Comparison of ENCODE assay signal across 36 cellular contexts in genomic region chr14:23728791-23729190, GRCh38.
DNase-seq lines count a peak whose midpoint lies in the region; ATAC-seq, FAIRE-seq and TF ChIP-seq lines count a peak whose summit lies in the region.
"Had no signal": no experiment of that assay in that cellular context is flagged by ENCODE, and none has a peak within 500 bp of the region (broad histone marks: within the 10 kb centered on the region; RNA-seq: fewer than 3 reads in every experiment).

No MANE protein-coding gene starts in this region.

- peak overlapping the region; percentile 29 for H4K91ac ChIP-seq in H9 (ENCODE audit: insufficient read length, low read depth, low read length)
- H4K91ac ChIP-seq in IMR-90 (ENCODE audit: insufficient read depth, low read depth, low read length) = no peak overlapping the region

- H3K9me1 ChIP-seq in IMR-90 (ENCODE audit: insufficient read depth, low read length) = no peaks in the 10 kb centered on the region

- H2AK5ac ChIP-seq in H9 (ENCODE audit: insufficient read length, low read length) (no peak overlapping the region), IMR-90 (ENCODE audit: low read depth, low read length) (no peak overlapping the region)

- TF ChIP-seq CTCF in HepG2 (CRISPR knock-in tag; IDR thresholded peaks at IDR 0.05) (no peak), right lobe of liver (IDR thresholded peaks at IDR 0.05) (no peak), H9 (conservative IDR thresholded peaks at IDR 0.05) (no peak), IMR-90 (conservative IDR thresholded peaks at IDR 0.05; ENCODE audit: low read depth, low read length) (no peak), osteoblast (IDR thresholded peaks at IDR 0.05; ENCODE audit: extremely low read depth, low read depth, low read length) (no peak), D721Med (IDR thresholded peaks at IDR 0.05; ENCODE audit: insufficient read depth, missing control alignments) (no peak), prostate gland (IDR thresholded peaks at IDR 0.05) (no peak)

- POLR2A ChIA-PET in HepG2 (lab: Yijun Ruan, JAX) (interaction anchor here (0.7 kb wide), 1 partner anchor 140 kb away, joined by 4 read pairs; no protein-coding TSS in a partner anchor), IMR-90 (lab: Charles Lee; ENCODE audit: unreplicated experiment) (no interaction called here)

- H4K20me1 ChIP-seq in HepG2 (ENCODE audit: insufficient read depth, low read length) (no peaks in the 10 kb centered on the region), H9 (ENCODE audit: control insufficient read depth, insufficient read depth, insufficient read length) (no peaks in the 10 kb centered on the region), IMR-90 (ENCODE audit: insufficient read depth, low read length) (no peaks in the 10 kb centered on the region), osteoblast (ENCODE audit: insufficient read depth, low read length) (no peaks in the 10 kb centered on the region)
- H4K20me1 ChIP-seq: BLaER1; BLaER1 treated with 17β-estradiol and CSF1 and Interleukin-3, amounts not matched to agents 10 nM and 100 nM had no signal

- H3K4me1 ChIP-seq in HepG2 (ENCODE audit: insufficient read depth, low read length) (peaks cover 6% of the 10 kb centered on the region), right lobe of liver (no peaks in the 10 kb centered on the region), H9 (ENCODE audit: insufficient read depth, low read length) (no peaks in the 10 kb centered on the region), IMR-90 (ENCODE audit: control insufficient read depth, insufficient read depth, low read length) (no peaks in the 10 kb centered on the region), osteoblast (ENCODE audit: insufficient read depth, low read length) (no peaks in the 10 kb centered on the region), prostate gland (replicated peaks) (no peaks in the 10 kb centered on the region)
- H3K4me1 ChIP-seq: A549; BE2C; BLaER1; BLaER1 treated with 17β-estradiol and CSF1 and Interleukin-3, amounts not matched to agents 10 nM and 100 nM; Caco-2 had no signal

- H2BK120ac ChIP-seq in H9 (ENCODE audit: low read depth, low read length, poor library complexity, severe bottlenecking) (no peak overlapping the region), IMR-90 (ENCODE audit: low read depth, low read length) (no peak overlapping the region)

- no peak overlapping the region for H3K18ac ChIP-seq in H9 (ENCODE audit: insufficient read length, low read depth, low read length)
- no peak overlapping the region for H3K18ac ChIP-seq in IMR-90 (ENCODE audit: low read depth, low read length)

- H3K36me3 ChIP-seq in HepG2 (replicated peaks in 1 of 2; ENCODE audit: control insufficient read depth in 1 of 2, insufficient read depth in 2 of 2, low read length in 2 of 2) = no peaks in the 10 kb centered on the region
- H3K36me3 ChIP-seq in right lobe of liver = no peaks in the 10 kb centered on the region
- H3K36me3 ChIP-seq in IMR-90 (ENCODE audit: control insufficient read depth, insufficient read depth, low read length) = no peaks in the 10 kb centered on the region
- H3K36me3 ChIP-seq in osteoblast (ENCODE audit: insufficient read depth, low read length) = no peaks in the 10 kb centered on the region
- H3K36me3 ChIP-seq in prostate gland = no peaks in the 10 kb centered on the region
- H3K36me3 ChIP-seq: BE2C; BLaER1; BLaER1 treated with 17β-estradiol and CSF1 and Interleukin-3, amounts not matched to agents 10 nM and 100 nM had no signal

- H3K9ac ChIP-seq in HepG2 (ENCODE audit: insufficient read depth, low read depth, low read length) = no peak overlapping the region
- H3K9ac ChIP-seq in H9 (ENCODE audit: extremely low read depth, insufficient read length, low read length) = no peak overlapping the region
- no peak overlapping the region for H3K9ac ChIP-seq in IMR-90 (ENCODE audit: low read depth, low read length)
- H3K9ac ChIP-seq: BLaER1; BLaER1 treated with 17β-estradiol and CSF1 and Interleukin-3, amounts not matched to agents 10 nM and 100 nM had no signal

- no peaks in the 10 kb centered on the region; a peak in 1 of 5 replicates for H3K27me3 ChIP-seq in HepG2 (ENCODE audit: control insufficient read depth in 1 of 2, insufficient read depth in 2 of 2, low read length in 2 of 2)
- H3K27me3 ChIP-seq in right lobe of liver = no peaks in the 10 kb centered on the region
- no peaks in the 10 kb centered on the region for H3K27me3 ChIP-seq in H9 (ENCODE audit: insufficient read depth, low read length)
- H3K27me3 ChIP-seq in IMR-90 (ENCODE audit: control insufficient read depth, insufficient read depth, low read length) = no peaks in the 10 kb centered on the region
- no peaks in the 10 kb centered on the region for H3K27me3 ChIP-seq in osteoblast (ENCODE audit: insufficient read depth, low read length)
- H3K27me3 ChIP-seq in prostate gland (replicated peaks; ENCODE audit: insufficient read depth) = no peaks in the 10 kb centered on the region
- H3K27me3 ChIP-seq: BE2C; BLaER1; BLaER1 treated with 17β-estradiol and CSF1 and Interleukin-3, amounts not matched to agents 10 nM and 100 nM had no signal

- ATAC-seq in HepG2 = no peak
- ATAC-seq in right lobe of liver = no peak
- no peak for ATAC-seq in IMR-90 (ENCODE audit: low read depth)
- ATAC-seq: A549; CD8-positive, alpha-beta T cell had no signal

- TF ChIP-seq POLR2A in HepG2 (IDR thresholded peaks at IDR 0.05; ENCODE audit: insufficient read depth in 1 of 2, low read depth in 2 of 2, low read length in 2 of 2) = no peak
- no peak for TF ChIP-seq POLR2A in right lobe of liver (IDR thresholded peaks at IDR 0.05)
- no peak for TF ChIP-seq POLR2A in IMR-90 (IDR thresholded peaks at IDR 0.05; ENCODE audit: low read depth, low read length)
- no peak for TF ChIP-seq POLR2A in prostate gland (IDR thresholded peaks at IDR 0.05)

- DNase-seq in HepG2 (ENCODE audit: low spot score) (no peak), right lobe of liver (no peak), H9 (no peak), IMR-90 (no peak), osteoblast (ENCODE audit: insufficient read length, low spot score, missing footprints) (peak; percentile 22), SHP77 (lab: John Stamatoyannopoulos, UW) (no peak), D721Med (ENCODE audit: insufficient read length, low spot score) (no peak), prostate gland (ENCODE audit: low spot score) (no peak)
- DNase-seq: 8988T; ACHN; AML-193; BE2C; C1 segment of cervical spinal cord; Caco-2; Calu3; CD4-positive, alpha-beta memory T cell; CD4-positive, alpha-beta T cell; CD4-positive, CD25-positive, alpha-beta regulatory T cell; CD8-positive, alpha-beta memory T cell; CD8-positive, alpha-beta T cell; COR-L47; DMS 273 treated with DMSO at 0.1 percent for 48 hours; DMS153; DMS53; DMS79; DMS79 treated with DMSO at 0.1 percent for 48 hours; DND-41; EL had no signal

- no peak overlapping the region for H3K27ac ChIP-seq in HepG2 (ENCODE audit: extremely low read length, insufficient read depth, low read length)
- no peak overlapping the region for H3K27ac ChIP-seq in right lobe of liver
- H3K27ac ChIP-seq in H9 (ENCODE audit: insufficient read length, low read depth, low read length) = no peak overlapping the region
- H3K27ac ChIP-seq in IMR-90 (ENCODE audit: insufficient read depth, low read length) = no peak overlapping the region
- H3K27ac ChIP-seq in osteoblast (ENCODE audit: low read depth, low read length) = no peak overlapping the region
- H3K27ac ChIP-seq in prostate gland = no peak overlapping the region
- H3K27ac ChIP-seq: 22Rv1; A549; BLaER1; BLaER1 treated with 17β-estradiol and CSF1 and Interleukin-3, amounts not matched to agents 10 nM and 100 nM; C4-2B had no signal

- no peaks in the 10 kb centered on the region for H3K23me2 ChIP-seq in H9 (ENCODE audit: insufficient read length, low read depth, low read length, poor library complexity, severe bottlenecking)

- H4K5ac ChIP-seq in H9 (ENCODE audit: insufficient read length, low read depth, low read length) = no peak overlapping the region
- no peak overlapping the region for H4K5ac ChIP-seq in IMR-90 (ENCODE audit: low read depth, low read length)

- H3K4me3 Mint-ChIP-seq in H9 = no peak overlapping the region
- H3K4me3 Mint-ChIP-seq: B cell; CD14-positive monocyte; CD4-positive, alpha-beta memory T cell; CD4-positive, alpha-beta T cell; CD4-positive, CD25-positive, alpha-beta regulatory T cell; CD8-positive, alpha-beta memory T cell; CD8-positive, alpha-beta T cell had no signal

- H3K27me3 Mint-ChIP-seq in H9 (ENCODE audit: low read depth) = peaks cover 3% of the 10 kb centered on the region

- TF ChIP-seq EP300 in HepG2 (IDR thresholded peaks at IDR 0.05; ENCODE audit: low read depth in 2 of 2, low read length in 2 of 2) = no peak
- TF ChIP-seq EP300 in HepG2 (CRISPR knock-in tag; IDR thresholded peaks at IDR 0.05; ENCODE audit: borderline replicate concordance) = no peak

- FAIRE-seq in HepG2 (lab: Jason Lieb, UNC) = no peak
- FAIRE-seq in D721Med (lab: Jason Lieb, UNC) = no peak
- FAIRE-seq: A204.1, A549 had no signal

- H3K14ac ChIP-seq in H9 (ENCODE audit: insufficient read depth, low read length) (no peak overlapping the region), IMR-90 (replicated peaks; ENCODE audit: low read depth, low read length) (no peak overlapping the region)

- TF ChIP-seq RAD21 in HepG2 (CRISPR knock-in tag; IDR thresholded peaks at IDR 0.05) (no peak), IMR-90 (IDR thresholded peaks at IDR 0.05; ENCODE audit: low read length) (no peak)

- no peak overlapping the region for H3T11ph ChIP-seq in H9 (ENCODE audit: low read length)

- H4K8ac ChIP-seq in H9 (replicated peaks; ENCODE audit: insufficient read length, low read depth, low read length) (no peak overlapping the region), IMR-90 (ENCODE audit: low read depth in 2 of 2, low read length in 2 of 2) (no peak overlapping the region)

- intact Hi-C loops in HepG2 (cut with micrococcal nuclease; ENCODE audit: unreplicated experiment) (loop anchor here (10.0 kb wide), 1 partner anchor 306 kb away; no protein-coding TSS in a partner anchor), right lobe of liver (cut with DNase I) (no loop called here), IMR-90 (cut with micrococcal nuclease) (no loop called here), prostate gland (cut with DNase I) (loop anchor here (10.0 kb wide), 1 partner anchor 206 kb away; no protein-coding TSS in a partner anchor)

- in situ Hi-C loops in HepG2 (cut with HindIII; ENCODE audit: extremely low pct_ligation_motif_present, low pct_unique_long_range_greater_than_20kb) (loop anchor here (5.0 kb wide), 1 partner anchor 184 kb away; no protein-coding TSS in a partner anchor), IMR-90 (cut with MboI; ENCODE audit: low sequenced_read_pairs) (loop anchor here (5.0 kb wide), 1 partner anchor 184 kb away; no protein-coding TSS in a partner anchor)

- no peak overlapping the region for H3K56ac ChIP-seq in H9 (ENCODE audit: insufficient read length, low read depth, low read length)
- H3K56ac ChIP-seq in IMR-90 (ENCODE audit: extremely low read depth, insufficient read depth, low read length) = no peak overlapping the region

- H3K4me1 Mint-ChIP-seq in H9 = no peaks in the 10 kb centered on the region
- H3K4me1 Mint-ChIP-seq: B cell; CD14-positive monocyte; CD4-positive, alpha-beta memory T cell; CD4-positive, CD25-positive, alpha-beta regulatory T cell; CD8-positive, alpha-beta memory T cell had no signal

- no peak overlapping the region for H3K4me2 ChIP-seq in HepG2 (ENCODE audit: low read depth, low read length)
- H3K4me2 ChIP-seq in H9 (ENCODE audit: insufficient read depth, insufficient read length, low read length) = no peak overlapping the region
- no peak overlapping the region for H3K4me2 ChIP-seq in IMR-90 (ENCODE audit: low read depth, low read length)
- no peak overlapping the region for H3K4me2 ChIP-seq in osteoblast (ENCODE audit: insufficient read depth, low read length)
- H3K4me2 ChIP-seq: A549; BLaER1; BLaER1 treated with 17β-estradiol and CSF1 and Interleukin-3, amounts not matched to agents 10 nM and 100 nM had no signal

- H3K9me3 ChIP-seq in HepG2 (ENCODE audit: low read length) (no peaks in the 10 kb centered on the region), right lobe of liver (no peaks in the 10 kb centered on the region), H9 (ENCODE audit: control insufficient read depth, low read depth, low read length) (no peaks in the 10 kb centered on the region), IMR-90 (ENCODE audit: control insufficient read depth, insufficient read depth, low read length) (no peaks in the 10 kb centered on the region), osteoblast (ENCODE audit: low read depth, low read length) (no peaks in the 10 kb centered on the region), prostate gland (no peaks in the 10 kb centered on the region)
- H3K9me3 ChIP-seq: A549, BE2C, BLaER1, Caco-2 had no signal

- no peak overlapping the region for H2BK12ac ChIP-seq in H9 (ENCODE audit: insufficient read length, low read depth, low read length)

- dilution Hi-C loops in IMR-90 (cut with HindIII; ENCODE audit: low sequenced_read_pairs, unreplicated experiment) = no loop called here

- no TSS peak for BruUV-seq in HepG2 (replicated peaks; lab: Mats Ljungman, UMichigan)
- no TSS peak for BruUV-seq in IMR-90 (replicated peaks; lab: Mats Ljungman, UMichigan)

- H2BK20ac ChIP-seq in H9 (ENCODE audit: low read depth, low read length, poor library complexity, severe bottlenecking) = no peak overlapping the region
- no peak overlapping the region for H2BK20ac ChIP-seq in IMR-90 (ENCODE audit: low read depth, low read length)

- H2AFZ ChIP-seq in HepG2 (ENCODE audit: low read length) (no peak overlapping the region), H9 (ENCODE audit: low read length) (no peak overlapping the region), IMR-90 (replicated peaks; ENCODE audit: low read length, poor library complexity) (peak overlapping the region; percentile 5), osteoblast (ENCODE audit: low read length) (no peak overlapping the region)

- WGBS in HepG2 (ENCODE audit: low lambda C conversion rate) = 27% methylated on average over 4 of the region's 4 CpGs
- WGBS in right lobe of liver (ENCODE audit: insufficient coverage, low coverage, low lambda C conversion rate, missing lambda C conversion rate) = 39% methylated on average over 2 of the region's 4 CpGs
- no CpG with 5 or more reads among the region's 4 CpGs for WGBS in H9 (ENCODE audit: extremely low coverage, insufficient read length, low lambda C conversion rate)
- WGBS in IMR-90 (ENCODE audit: extremely low coverage in 2 of 2, insufficient read length in 1 of 2), 2 experiments = no CpG with 5 or more reads among the region's 4 CpGs
- 86% methylated on average over 4 of the region's 4 CpGs for WGBS in prostate gland

- H2BK5ac ChIP-seq in H9 (ENCODE audit: insufficient read length, low read length) (no peak overlapping the region), IMR-90 (ENCODE audit: low read depth, low read length, poor library complexity, severe bottlenecking) (no peak overlapping the region)

- H3K4me3 ChIP-seq in HepG2 (replicated peaks in 1 of 3; ENCODE audit: insufficient read depth in 1 of 3, low read depth in 2 of 3, low read length in 3 of 3) = no peak overlapping the region
- no peak overlapping the region for H3K4me3 ChIP-seq in right lobe of liver
- no peak overlapping the region for H3K4me3 ChIP-seq in IMR-90 (ENCODE audit: insufficient read depth, low read depth, low read length)
- no peak overlapping the region for H3K4me3 ChIP-seq in osteoblast (ENCODE audit: insufficient read depth, low read length)
- H3K4me3 ChIP-seq in prostate gland = no peak overlapping the region
- H3K4me3 ChIP-seq: A549; BLaER1; BLaER1 treated with 17β-estradiol and CSF1 and Interleukin-3, amounts not matched to agents 10 nM and 100 nM had no signal

- H3K79me2 ChIP-seq in HepG2 (ENCODE audit: insufficient read depth, low read length) (no peaks in the 10 kb centered on the region), H9 (ENCODE audit: insufficient read depth, low read length) (no peaks in the 10 kb centered on the region), osteoblast (ENCODE audit: insufficient read depth, low read length) (no peaks in the 10 kb centered on the region)

- H2BK15ac ChIP-seq in H9 (ENCODE audit: low read depth, low read length) (no peak overlapping the region), IMR-90 (ENCODE audit: low read depth, low read length) (no peak overlapping the region)

- H3K23ac ChIP-seq in H9 (ENCODE audit: insufficient read length, low read depth, low read length) (no peak overlapping the region), IMR-90 (ENCODE audit: low read depth, low read length) (no peak overlapping the region)

- CTCF ChIA-PET in HepG2 (lab: Yijun Ruan, JAX; ENCODE audit: low intra/inter-chr PET ratio, low total read pairs) (interaction anchor here (2.9 to 4.6 kb wide), 2 partner anchors 181 to 201 kb away, joined by 46 to 72 read pairs; no protein-coding TSS in a partner anchor), IMR-90 (lab: Yijun Ruan, JAX) (no interaction called here)

- no peak overlapping the region for H2AK9ac ChIP-seq in IMR-90 (replicated peaks; ENCODE audit: low read depth, low read length, poor library complexity)

- H3K4ac ChIP-seq in H9 (ENCODE audit: low read depth, low read length) = no peak overlapping the region
- H3K4ac ChIP-seq in IMR-90 (ENCODE audit: low read depth, low read length) = no peak overlapping the region

- H3K27ac Mint-ChIP-seq in H9 = no peak overlapping the region
- H3K27ac Mint-ChIP-seq: B cell; CD4-positive, alpha-beta memory T cell; CD4-positive, alpha-beta T cell; CD4-positive, CD25-positive, alpha-beta regulatory T cell; CD8-positive, alpha-beta memory T cell; CD8-positive, alpha-beta T cell had no signal

- no peaks in the 10 kb centered on the region for H3K36me3 Mint-ChIP-seq in H9 (ENCODE audit: insufficient read depth in 1 of 3, low read depth in 3 of 3)
- H3K36me3 Mint-ChIP-seq: CD14-positive monocyte; CD4-positive, alpha-beta memory T cell; CD4-positive, CD25-positive, alpha-beta regulatory T cell; CD8-positive, alpha-beta T cell had no signal

- H3K79me1 ChIP-seq in H9 (ENCODE audit: insufficient read depth, low read depth, low read length, poor library complexity, severe bottlenecking) = no peaks in the 10 kb centered on the region
- H3K79me1 ChIP-seq in IMR-90 (ENCODE audit: low read depth in 1 of 2, low read length in 2 of 2) = no peaks in the 10 kb centered on the region

- peaks cover 0 to 47% of the 10 kb centered on the region in 2 experiments; a peak in 2 of 5 replicates for H3K9me3 Mint-ChIP-seq in H9
- H3K9me3 Mint-ChIP-seq: CD4-positive, alpha-beta memory T cell; CD8-positive, alpha-beta T cell had no signal

Comparison
In these comparisons a context has a peak if more than half of its experiments do, and no peak if none do; other contexts are left out.
1. intact Hi-C loops: an anchor here in HepG2 (10.0 kb wide) and prostate gland (10.0 kb wide); none called in right lobe of liver and IMR-90.